Comparison of ENCODE assay signal across 9 cellular contexts in the genomic region with DNA sequence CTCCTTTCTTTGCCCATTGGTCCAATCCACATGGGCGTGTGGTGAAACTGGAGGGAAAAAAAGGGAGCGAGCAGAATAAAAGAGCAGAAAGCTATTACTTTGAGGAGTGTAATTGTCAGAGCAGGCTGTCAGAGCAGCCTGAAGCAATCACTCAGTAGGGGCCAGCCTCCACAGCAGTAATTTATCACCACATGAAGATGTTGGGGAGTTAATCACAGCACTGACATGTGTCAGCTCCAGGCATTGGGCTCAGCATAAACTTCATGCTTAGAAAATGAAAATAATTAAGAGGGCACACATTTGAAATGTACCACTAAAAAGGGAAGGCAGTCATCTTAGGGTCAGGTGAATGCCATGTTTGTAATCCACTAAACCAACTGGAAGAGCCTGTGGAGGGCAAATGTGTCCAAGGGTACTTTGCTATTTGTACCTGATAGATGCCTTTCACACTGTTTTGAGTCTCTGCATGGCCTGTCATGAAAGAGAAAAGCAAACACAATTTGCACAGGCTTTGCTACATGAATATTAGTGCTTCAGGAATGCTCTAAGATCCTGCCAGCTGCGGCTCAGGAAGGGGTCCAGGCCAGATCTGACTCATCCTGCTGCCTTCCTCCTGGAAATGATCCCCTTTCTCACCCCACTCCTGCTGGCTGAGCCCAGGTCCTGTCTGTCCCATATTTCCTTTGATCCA. TPM values are rescaled to one million over a fixed set of nuclear protein-coding genes. Genes with fewer than 3 reads are reported as not detected.
DNase-seq lines count a peak whose midpoint lies in the region; ATAC-seq and TF ChIP-seq lines count a peak whose summit lies in the region.
"Had no signal": no experiment of that assay in that cellular context is flagged by ENCODE, and none has a peak within 500 bp of the region (broad histone marks: within the 10 kb centered on the region; RNA-seq: fewer than 3 reads in every experiment).

No MANE protein-coding gene starts in this region.

- no peak for DNase-seq in activated T-cell treated with anti-CD3 and anti-CD28 coated beads, Interleukin-2, amount 50 U/mL, for 4 hours
- DNase-seq in activated T-cell treated with anti-CD3 and anti-CD28 coated beads for 4 hours (no peak), iris pigment epithelial cell (ENCODE audit: low read depth) (peak; percentile 86), type B pancreatic cell (ENCODE audit: extremely low spot score, unreplicated experiment) (no peak), NCI-H187 treated with DMSO at 0.1 percent for 48 hours (lab: John Stamatoyannopoulos, UW) (no peak)
- no peak for DNase-seq in activated T-helper 2 cell treated with anti-CD3 and anti-CD28 coated beads, Interferon-gamma antibody, Interleukin-2, Interleukin-4, amounts not matched to agents 10 μg/mL and 5 μg/mL and 100 μg/mL, durations not matched to agents 14 hours and 24 hours and 36 hours (ENCODE audit: low spot score)
- no peak for DNase-seq in stimulated activated naive CD4-positive, alpha-beta T cell treated with Interleukin-2 at 50 U/mL for 16 hours (lab: John Stamatoyannopoulos, UW)
- DNase-seq: caudate nucleus had no signal

- H3K27me3 Mint-ChIP-seq in activated T-cell treated with anti-CD3 and anti-CD28 coated beads, Interleukin-2, amount 50 U/mL, for 4 hours (ENCODE audit: low read depth) = no peaks in the 10 kb centered on the region
- H3K27me3 Mint-ChIP-seq in activated T-helper 2 cell treated with anti-CD3 and anti-CD28 coated beads, Interferon-gamma antibody, Interleukin-2, Interleukin-4, amounts not matched to agents 10 μg/mL and 5 μg/mL and 100 μg/mL, durations not matched to agents 14 hours and 24 hours and 36 hours (ENCODE audit: low read depth) = no peaks in the 10 kb centered on the region
- H3K27me3 Mint-ChIP-seq in type B pancreatic cell = peaks cover 40% of the 10 kb centered on the region

- H3K36me3 Mint-ChIP-seq in activated T-cell treated with anti-CD3 and anti-CD28 coated beads, Interleukin-2, amount 50 U/mL, for 4 hours (ENCODE audit: insufficient read depth) = peaks cover 15% of the 10 kb centered on the region
- H3K36me3 Mint-ChIP-seq in activated T-helper 2 cell treated with anti-CD3 and anti-CD28 coated beads, Interferon-gamma antibody, Interleukin-2, Interleukin-4, amounts not matched to agents 10 μg/mL and 5 μg/mL and 100 μg/mL, durations not matched to agents 14 hours and 24 hours and 36 hours (ENCODE audit: low read depth) = peaks cover 17% of the 10 kb centered on the region
- H3K36me3 Mint-ChIP-seq in type B pancreatic cell = no peaks in the 10 kb centered on the region

- intact Hi-C loops in activated T-helper 2 cell treated with anti-CD3 and anti-CD28 coated beads, Interferon-gamma antibody, Interleukin-2, Interleukin-4, amounts not matched to agents 10 μg/mL and 5 μg/mL and 100 μg/mL, durations not matched to agents 14 hours and 24 hours and 36 hours (cut with micrococcal nuclease) = no loop called here

- H3K4me3 Mint-ChIP-seq in activated T-cell treated with anti-CD3 and anti-CD28 coated beads, Interleukin-2, amount 50 U/mL, for 4 hours = peak overlapping the region; percentile 41
- H3K4me3 Mint-ChIP-seq in activated T-helper 2 cell treated with anti-CD3 and anti-CD28 coated beads, Interferon-gamma antibody, Interleukin-2, Interleukin-4, amounts not matched to agents 10 μg/mL and 5 μg/mL and 100 μg/mL, durations not matched to agents 14 hours and 24 hours and 36 hours (ENCODE audit: low read depth) = peak overlapping the region; percentile 40
- H3K4me3 Mint-ChIP-seq in type B pancreatic cell = peak overlapping the region; percentile 77

- peak overlapping the region; percentile 86 for H3K27ac Mint-ChIP-seq in activated T-helper 2 cell treated with anti-CD3 and anti-CD28 coated beads, Interferon-gamma antibody, Interleukin-2, Interleukin-4, amounts not matched to agents 10 μg/mL and 5 μg/mL and 100 μg/mL, durations not matched to agents 14 hours and 24 hours and 36 hours
- peak overlapping the region; percentile 78 for H3K27ac Mint-ChIP-seq in type B pancreatic cell

- no peaks in the 10 kb centered on the region for H3K9me3 Mint-ChIP-seq in activated T-cell treated with anti-CD3 and anti-CD28 coated beads, Interleukin-2, amount 50 U/mL, for 4 hours
- H3K9me3 Mint-ChIP-seq in activated T-helper 2 cell treated with anti-CD3 and anti-CD28 coated beads, Interferon-gamma antibody, Interleukin-2, Interleukin-4, amounts not matched to agents 10 μg/mL and 5 μg/mL and 100 μg/mL, durations not matched to agents 14 hours and 24 hours and 36 hours = no peaks in the 10 kb centered on the region
- H3K9me3 Mint-ChIP-seq in type B pancreatic cell = peaks cover 5% of the 10 kb centered on the region

- no peak for TF ChIP-seq CTCF in type B pancreatic cell (conservative IDR thresholded peaks at IDR 0.05)

- peaks cover 62% of the 10 kb centered on the region for H3K4me1 Mint-ChIP-seq in activated T-cell treated with anti-CD3 and anti-CD28 coated beads, Interleukin-2, amount 50 U/mL, for 4 hours (ENCODE audit: low read depth)
- peaks cover 56% of the 10 kb centered on the region for H3K4me1 Mint-ChIP-seq in activated T-helper 2 cell treated with anti-CD3 and anti-CD28 coated beads, Interferon-gamma antibody, Interleukin-2, Interleukin-4, amounts not matched to agents 10 μg/mL and 5 μg/mL and 100 μg/mL, durations not matched to agents 14 hours and 24 hours and 36 hours (ENCODE audit: low read depth)
- H3K4me1 Mint-ChIP-seq in type B pancreatic cell (ENCODE audit: unreplicated experiment) = peaks cover 29% of the 10 kb centered on the region

- no peak for ATAC-seq in activated T-cell treated with anti-CD3 and anti-CD28 coated beads, Interleukin-2, amount 50 U/mL, for 4 hours
- ATAC-seq in HG02981 (IDR thresholded peaks at IDR 0.05; ENCODE audit: unreplicated experiment) = no peak

RNA-seq across cellular contexts. Expression of a gene that starts 2.9 kb away (rescaled TPM):
- 100 to 1,000 TPM; 115 to 188 (median 173) TPM for total RNA-seq in activated T-cell treated with anti-CD3 and anti-CD28 coated beads, Interleukin-2, amount 50 U/mL, for 4 hours
- total RNA-seq in activated T-helper 2 cell treated with anti-CD3 and anti-CD28 coated beads, Interferon-gamma antibody, Interleukin-2, Interleukin-4, amounts not matched to agents 10 μg/mL and 5 μg/mL and 100 μg/mL, durations not matched to agents 14 hours and 24 hours and 36 hours = 30.4 and 33.7 TPM in 2 replicates
- 8.0 and 12.0 TPM in 2 replicates for total RNA-seq in type B pancreatic cell (ENCODE audit: low replicate concordance)
